In the genomic region with DNA sequence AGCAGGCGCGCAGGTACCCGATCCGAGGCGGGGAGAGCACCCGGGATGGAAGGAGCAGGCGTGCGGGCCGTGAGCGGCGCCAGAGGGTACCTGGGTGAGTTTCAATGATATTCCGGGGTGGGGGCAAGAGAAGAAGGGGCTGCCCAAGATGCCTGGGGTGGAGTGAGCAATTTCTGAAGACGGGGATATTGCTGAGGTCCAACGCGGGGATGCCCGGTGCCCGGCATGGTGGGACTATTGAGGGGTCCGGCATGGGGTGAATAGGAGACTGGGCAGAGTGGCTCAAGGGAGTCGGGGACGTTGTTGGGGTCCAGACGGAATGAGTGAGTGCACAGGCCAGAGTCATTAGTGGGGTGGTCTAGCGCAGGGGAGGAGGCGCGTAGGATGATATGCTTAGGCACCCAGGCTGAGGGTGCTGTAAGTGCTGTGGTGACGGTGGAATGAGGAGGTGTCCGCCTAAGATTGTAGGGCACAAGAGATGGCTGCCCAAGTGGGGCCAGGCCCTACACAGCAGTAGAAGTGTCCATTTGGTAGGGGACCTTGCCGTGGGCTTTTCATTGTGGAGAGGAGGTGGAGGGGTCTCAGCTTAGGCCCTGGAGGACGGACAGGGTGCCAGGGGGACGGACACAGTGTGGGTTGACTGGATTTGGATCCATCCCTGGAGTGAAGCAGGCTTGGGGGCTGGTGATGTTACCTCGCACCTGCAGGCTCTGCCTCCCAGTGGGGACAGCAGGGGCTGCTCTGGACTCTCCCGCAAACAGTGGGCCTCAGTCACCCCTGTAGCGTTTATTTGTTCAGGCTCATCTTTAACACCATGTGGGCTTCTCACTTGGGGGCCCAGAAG, we compare ENCODE assay signal across 8 cellular contexts. TPM values are rescaled to one million over a fixed set of nuclear protein-coding genes. Genes with fewer than 3 reads are reported as not detected.
A peak's percentile ranks its signal among the peaks of the same experiment; 100 is the strongest.
DNase-seq lines count a peak whose midpoint lies in the region; ATAC-seq and TF ChIP-seq lines count a peak whose summit lies in the region.

No MANE protein-coding gene starts in this region.

- intact Hi-C loops in dorsolateral prefrontal cortex (cut with DNase I), result loop anchor here (1.0 to 5.0 kb wide), 4 partner anchors 9 to 250 kb away; partner anchors contain the start of genes SH3GLB2 (in 2 of the 2), DOLK (in 1 of the 2), DOLPP1 (in 1 of the 2) and NUP188 (in 1 of the 2)

- peak overlapping the region; percentile 91 to 98 for H3K9ac ChIP-seq in mucosa of rectum (ENCODE audit: low read depth in 1 of 2, low read length in 2 of 2)

- peak overlapping the region; percentile 2 for H3K27ac ChIP-seq in AG04450 (ENCODE audit: low read depth, low read length)
- peak overlapping the region in 52 of 59 donors; percentile 39 to 93 (median 84) for H3K27ac ChIP-seq in dorsolateral prefrontal cortex
- peak overlapping the region; percentile 75 to 87 for H3K27ac ChIP-seq in mucosa of rectum (ENCODE audit: low read depth in 2 of 2, low read length in 2 of 2)

- peaks cover 9 to 10% of the 10 kb centered on the region in 2 donors for H3K36me3 ChIP-seq in mucosa of rectum (ENCODE audit: control insufficient read depth in 2 of 2, insufficient read depth in 2 of 2, low read length in 2 of 2)

- POLR2A ChIA-PET in AG04450 (lab: Yijun Ruan, JAX), result interaction anchor here (0.6 to 1.0 kb wide), 3 partner anchors 39 to 333 kb away, joined by 3 to 7 read pairs (median 3); partner anchors contain the start of gene DOLPP1

- DNase-seq in AG04450 (ENCODE audit: low read depth, low spot score), result no peak
- no peak for DNase-seq in LNCaP clone FGC (ENCODE audit: low read depth)
- DNase-seq in dorsolateral prefrontal cortex, result no peak
- DNase-seq in HT-29 (ENCODE audit: low spot score), result no peak
- DNase-seq in AG20443 (ENCODE audit: low spot score), result no peak
- no peak for DNase-seq in DMS 273 (lab: John Stamatoyannopoulos, UW; ENCODE audit: unreplicated experiment)

- H3K4me3 ChIP-seq in AG04450 (ENCODE audit: low read depth, low read length) (peak overlapping the region; percentile 97), LNCaP clone FGC (ENCODE audit: low read depth, low read length) (peak overlapping the region; percentile 98), dorsolateral prefrontal cortex (peak overlapping the region; percentile 64 to 100 (median 97)), mucosa of rectum (ENCODE audit: low read length in 2 of 2) (peak overlapping the region; percentile 91 to 92)

- ATAC-seq in HG02938 (IDR thresholded peaks at IDR 0.05; ENCODE audit: unreplicated experiment), result no peak

- H3K27me3 ChIP-seq in AG04450 (ENCODE audit: control insufficient read depth, insufficient read depth, low read length), result no peaks in the 10 kb centered on the region
- no peaks in the 10 kb centered on the region for H3K27me3 ChIP-seq in dorsolateral prefrontal cortex
- no peaks in the 10 kb centered on the region for H3K27me3 ChIP-seq in mucosa of rectum (ENCODE audit: control insufficient read depth in 2 of 2, insufficient read depth in 2 of 2, low read length in 2 of 2)

- CTCF ChIA-PET in AG04450 (lab: Charles Lee), result interaction anchor here (0.6 to 1.9 kb wide), 2 partner anchors 9 to 87 kb away, joined by 3 to 13 read pairs; partner anchors contain the start of gene SH3GLB2

- H3K4me1 ChIP-seq in mucosa of rectum (ENCODE audit: control insufficient read depth in 2 of 2, insufficient read depth in 2 of 2, low read length in 2 of 2), result peaks cover 16 to 25% of the 10 kb centered on the region in 2 donors

- TF ChIP-seq CTCF in AG04450 (IDR thresholded peaks at IDR 0.05; ENCODE audit: low read depth, low read length) (no peak), LNCaP clone FGC (IDR thresholded peaks at IDR 0.05; ENCODE audit: control insufficient read depth, extremely low read depth, insufficient read depth) (no peak), dorsolateral prefrontal cortex (IDR thresholded peaks at IDR 0.05 in 54 of 56, conservative IDR thresholded peaks at IDR 0.05 in 2 of 56; ENCODE audit: low read depth in 1 of 56, partially characterized antibody in 56 of 56) (no peak)

- H3K9me3 ChIP-seq in AG04450 (ENCODE audit: control insufficient read depth, insufficient read depth, low read length) (peaks cover 4% of the 10 kb centered on the region; the same call in 1 of the 2 replicates), mucosa of rectum (ENCODE audit: control insufficient read depth in 2 of 2, low read length in 2 of 2) (no peaks in the 10 kb centered on the region)

RNA-seq across cellular contexts. Expression of gene MIGA2, which starts 0.7 kb away (rescaled TPM):
- 10.6 and 13.1 TPM in 2 replicates for polyA plus RNA-seq in AG04450 (2011; rRNA removed)
- polyA minus RNA-seq in AG04450 (2011; rRNA and poly(A)+ RNA removed), result 8.5 and 9.8 TPM in 2 replicates
- total RNA-seq in dorsolateral prefrontal cortex, result 10 to 100 TPM; 33.8 to 76.4 (median 47.9) TPM
- 64.8 and 66.6 TPM in 2 replicates for total RNA-seq in HT-29 (2014; rRNA removed; shearing (Covaris generic))

RNA-seq across cellular contexts. Expression of gene SH3GLB2, which starts 9.0 kb away (rescaled TPM):
- 29.3 and 39.1 TPM in 2 replicates for polyA plus RNA-seq in AG04450 (2011; rRNA removed)
- polyA minus RNA-seq in AG04450 (2011; rRNA and poly(A)+ RNA removed), result 20.2 and 38.4 TPM in 2 replicates
- 100 to 1,000 TPM; 128 to 337 (median 194) TPM for total RNA-seq in dorsolateral prefrontal cortex
- 118 and 146 TPM in 2 replicates for total RNA-seq in HT-29 (2014; rRNA removed; shearing (Covaris generic))

RNA-seq across cellular contexts. Expression of gene DOLPP1, which starts 43.8 kb away (rescaled TPM):
- polyA plus RNA-seq in AG04450 (2011; rRNA removed), result 11.9 and 13.2 TPM in 2 replicates
- 10.4 and 13.0 TPM in 2 replicates for polyA minus RNA-seq in AG04450 (2011; rRNA and poly(A)+ RNA removed)
- 10 to 100 TPM in 118 of 120 experiments, 1 to 10 TPM in 2; 9.9 to 26.6 (median 16.5) TPM for total RNA-seq in dorsolateral prefrontal cortex
- total RNA-seq in HT-29 (2014; rRNA removed; shearing (Covaris generic)), result 45.4 and 50.8 TPM in 2 replicates

Comparison
In these comparisons a context has a peak if more than half of its experiments do, and no peak if none do; other contexts are left out.
1. H3K27ac ChIP-seq: peak in every context shown above with its lines; median percentile 84 in dorsolateral prefrontal cortex; 81 in mucosa of rectum; 2 in AG04450.